ENCODE assay signal across 2 cellular contexts in the genomic region with DNA sequence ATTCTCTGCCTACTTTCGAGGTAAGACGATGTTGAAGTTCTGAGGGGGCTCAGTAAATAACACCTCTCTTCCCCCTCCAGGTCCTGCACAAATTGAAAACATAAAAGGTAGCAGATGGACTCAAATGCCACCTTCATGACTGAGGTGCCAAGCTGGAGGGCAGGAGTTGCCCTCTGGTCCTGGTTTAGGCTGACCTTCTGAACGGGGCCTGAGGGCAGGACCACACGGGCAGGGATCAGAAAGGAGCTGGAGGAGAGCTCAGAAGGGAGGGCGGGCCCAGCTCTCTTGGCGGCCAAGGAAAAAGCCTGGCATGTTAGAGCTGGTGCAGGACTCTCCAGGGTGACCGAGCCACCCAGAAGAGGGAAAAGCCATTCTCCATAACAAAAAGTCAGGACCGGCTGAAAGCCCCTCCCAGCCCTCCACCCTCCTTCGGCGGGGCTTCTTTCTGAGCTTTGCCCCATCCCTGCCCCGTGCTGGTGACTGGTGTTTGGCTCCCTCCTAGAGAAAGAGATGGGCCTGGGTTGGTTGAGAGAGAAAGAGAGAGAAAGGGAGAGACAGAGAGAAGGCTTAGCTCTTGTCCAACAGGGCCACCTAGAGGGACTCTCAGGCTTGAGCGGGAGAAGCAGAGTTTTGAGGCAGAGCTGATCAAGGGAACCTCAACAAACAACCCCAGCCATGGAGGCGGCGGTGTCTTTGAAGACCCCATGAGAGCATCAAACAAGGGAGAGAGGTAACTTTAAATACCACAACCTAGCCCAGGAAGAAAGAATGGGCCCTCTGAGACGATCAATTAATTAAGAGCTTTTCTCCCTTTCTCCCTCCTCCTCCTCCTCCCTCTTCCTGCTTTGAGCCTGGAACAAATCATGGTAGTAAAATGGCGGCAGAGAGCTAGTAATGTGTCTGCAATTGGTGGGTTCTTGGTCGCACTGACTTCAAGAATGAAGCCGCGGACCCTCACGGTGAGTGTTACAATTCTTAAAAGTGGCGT.
TF ChIP-seq lines count a peak whose summit lies in the region.

No MANE protein-coding gene starts in this region.

TF ChIP-seq in GM12878, 131 proteins besides CTCF, POLR2A, EP300 and RAD21:
- TF ChIP-seq SMC3 (IDR thresholded peaks at IDR 0.05; ENCODE audit: borderline replicate concordance, low read length), result peak; percentile 81
- no peak for TF ChIP-seq MYC (IDR thresholded peaks at IDR 0.05; ENCODE audit: insufficient read depth, insufficient read length, insufficient replicate concordance, low read length, severe bottlenecking)
TF ChIP-seq in GM12878: peak in this region for 1.

TF ChIP-seq in GM12891, 5 proteins besides CTCF, POLR2A, EP300 and RAD21:
- TF ChIP-seq POLR2AphosphoS5 (IDR thresholded peaks at IDR 0.05; ENCODE audit: low read depth, low read length), result no peak
- no peak for TF ChIP-seq SPI1 (IDR thresholded peaks at IDR 0.05; ENCODE audit: low read depth, low read length)
- no peak for TF ChIP-seq POU2F2 (IDR thresholded peaks at IDR 0.05; ENCODE audit: low read depth, low read length)
TF ChIP-seq in GM12891: peak in this region for 0.
